In genomic region chr5:35811108-35811741, GRCh38 we compare ENCODE assay signal across 15 cellular contexts. TPM values are rescaled to one million over a fixed set of nuclear protein-coding genes. Genes with fewer than 3 reads are reported as not detected.
DNase-seq lines count a peak whose midpoint lies in the region; ATAC-seq and TF ChIP-seq lines count a peak whose summit lies in the region.
"Had no signal": no experiment of that assay in that cellular context is flagged by ENCODE, and none has a peak within 500 bp of the region (broad histone marks: within the 10 kb centered on the region; RNA-seq: fewer than 3 reads in every experiment).

No MANE protein-coding gene starts in this region.

- H3K4me3 ChIP-seq in Jurkat, Clone E6-1 (ENCODE audit: low read length), result no peak overlapping the region
- H3K4me3 ChIP-seq: cardiac muscle cell, SK-N-MC had no signal

- ATAC-seq in activated T-helper 17 cell treated with anti-CD3 and anti-CD28 coated beads, Interleukin-2, amount 50 U/mL, for 72 hours (replicated peaks), result peak; percentile 61
- ATAC-seq in natural killer cell treated with Interleukin-12 subunit alpha and Interleukin-12 subunit beta and Interleukin-15 and Interleukin-18, amount 100 ng/mL, for 72 hours, result peak; percentile 56 to 82
- no peak for ATAC-seq in HG03045 (IDR thresholded peaks at IDR 0.05; ENCODE audit: unreplicated experiment)

- CTCF ChIA-PET in GM10248 (lab: Yijun Ruan, JAX), result interaction anchor here (0.9 to 1.2 kb wide), 2 partner anchors 12 to 40 kb away, joined by 3 read pairs; no protein-coding TSS in a partner anchor

- H3K27ac Mint-ChIP-seq in activated T-helper 17 cell treated with anti-CD3 and anti-CD28 coated beads, Interleukin-2, amount 50 U/mL, for 72 hours, result peak overlapping the region; percentile 96
- peak overlapping the region; percentile 72 to 77 for H3K27ac Mint-ChIP-seq in natural killer cell treated with Interleukin-12 subunit alpha and Interleukin-12 subunit beta and Interleukin-15 and Interleukin-18, amount 100 ng/mL, for 72 hours
- H3K27ac Mint-ChIP-seq: H9, memory B cell, progenitor cell of endocrine pancreas had no signal

- H3K4me3 Mint-ChIP-seq in activated T-helper 17 cell treated with anti-CD3 and anti-CD28 coated beads, Interleukin-2, amount 50 U/mL, for 72 hours, result peak overlapping the region; percentile 73
- H3K4me3 Mint-ChIP-seq in natural killer cell treated with Interleukin-12 subunit alpha and Interleukin-12 subunit beta and Interleukin-15 and Interleukin-18, amount 100 ng/mL, for 72 hours, result peak overlapping the region; percentile 28
- H3K4me3 Mint-ChIP-seq: H9, memory B cell had no signal

- H3K36me3 Mint-ChIP-seq in activated T-helper 17 cell treated with anti-CD3 and anti-CD28 coated beads, Interleukin-2, amount 50 U/mL, for 72 hours (ENCODE audit: low read depth), result peaks cover 5% of the 10 kb centered on the region
- H3K36me3 Mint-ChIP-seq in natural killer cell treated with Interleukin-12 subunit alpha and Interleukin-12 subunit beta and Interleukin-15 and Interleukin-18, amount 100 ng/mL, for 72 hours, result no peaks in the 10 kb centered on the region
- H3K36me3 Mint-ChIP-seq: memory B cell had no signal

- no peaks in the 10 kb centered on the region for H3K27me3 Mint-ChIP-seq in activated T-helper 17 cell treated with anti-CD3 and anti-CD28 coated beads, Interleukin-2, amount 50 U/mL, for 72 hours
- H3K27me3 Mint-ChIP-seq in natural killer cell treated with Interleukin-12 subunit alpha and Interleukin-12 subunit beta and Interleukin-15 and Interleukin-18, amount 100 ng/mL, for 72 hours, result no peaks in the 10 kb centered on the region
- H3K27me3 Mint-ChIP-seq: memory B cell had no signal

- H3K9me3 Mint-ChIP-seq in activated T-helper 17 cell treated with anti-CD3 and anti-CD28 coated beads, Interleukin-2, amount 50 U/mL, for 72 hours, result no peaks in the 10 kb centered on the region
- no peaks in the 10 kb centered on the region for H3K9me3 Mint-ChIP-seq in natural killer cell treated with Interleukin-12 subunit alpha and Interleukin-12 subunit beta and Interleukin-15 and Interleukin-18, amount 100 ng/mL, for 72 hours
- H3K9me3 Mint-ChIP-seq: H9 had no signal

- TF ChIP-seq CTCF in GM10248 (IDR thresholded peaks at IDR 0.05; ENCODE audit: control extremely low read depth, extremely low read depth, low read depth, missing control alignments), result no peak

- DNase-seq in EH (ENCODE audit: low read depth), result peak; percentile 55
- peak; percentile 64 for DNase-seq in Jurkat, Clone E6-1 (ENCODE audit: low read depth, low spot score)
- DNase-seq in natural killer cell treated with Interleukin-12 subunit alpha and Interleukin-12 subunit beta and Interleukin-15 and Interleukin-18, amount 100 ng/mL, for 72 hours (ENCODE audit: low spot score), result no peak
- no peak for DNase-seq in NCI-H1048 (lab: John Stamatoyannopoulos, UW)
- DNase-seq in GM10248 (ENCODE audit: extremely low spot score), result no peak
- DNase-seq: H9; NCI-H1930; NCI-H774; stimulated activated CD4-positive, alpha-beta T cell treated with anti-CD3 and anti-CD28 coated beads, Interleukin-4, amount 100 ng/mL, for 24 hours had no signal

- peaks cover 24% of the 10 kb centered on the region for H3K4me1 Mint-ChIP-seq in activated T-helper 17 cell treated with anti-CD3 and anti-CD28 coated beads, Interleukin-2, amount 50 U/mL, for 72 hours
- peaks cover 16 to 19% of the 10 kb centered on the region in 2 donors for H3K4me1 Mint-ChIP-seq in natural killer cell treated with Interleukin-12 subunit alpha and Interleukin-12 subunit beta and Interleukin-15 and Interleukin-18, amount 100 ng/mL, for 72 hours (ENCODE audit: low read depth in 2 of 2)
- H3K4me1 Mint-ChIP-seq: H9, memory B cell had no signal

- POLR2A ChIA-PET in GM10248 (lab: Yijun Ruan, JAX), result no interaction called here

RNA-seq across cellular contexts. Expression of gene IL7R, which starts 45.5 kb away (rescaled TPM):
- polyA plus RNA-seq in Jurkat, Clone E6-1 (2012; ENCODE audit: insufficient read depth, insufficient read length), result 0.65 TPM
- total RNA-seq in activated T-helper 17 cell treated with anti-CD3 and anti-CD28 coated beads, Interleukin-2, amount 50 U/mL, for 72 hours, result 100 to 1,000 TPM; 162 to 203 TPM
- total RNA-seq in natural killer cell treated with Interleukin-12 subunit alpha and Interleukin-12 subunit beta and Interleukin-15 and Interleukin-18, amount 100 ng/mL, for 72 hours, result 10 to 100 TPM in 1 of 2 donors, 1 to 10 TPM in 1; 2.3 to 21.6 TPM
- total RNA-seq: cardiac muscle cell, H9, progenitor cell of endocrine pancreas had no signal
- polyA plus RNA-seq: cardiac muscle cell had no signal

Comparison
In these comparisons a context has a peak if more than half of its experiments do, and no peak if none do; other contexts are left out.
1. DNase-seq: peak in EH (single experiment) and Jurkat, Clone E6-1 (single experiment); none in natural killer cell treated with Interleukin-12 subunit alpha and Interleukin-12 subunit beta and Interleukin-15 and Interleukin-18, amount 100 ng/mL, for 72 hours (single experiment), NCI-H1048 (single experiment) and GM10248 (single experiment).
2. RNA of gene IL7R, which starts 45.5 kb away (total RNA-seq): 162 to 203 TPM in activated T-helper 17 cell treated with anti-CD3 and anti-CD28 coated beads, Interleukin-2, amount 50 U/mL, for 72 hours; 2.3 to 21.6 TPM in natural killer cell treated with Interleukin-12 subunit alpha and Interleukin-12 subunit beta and Interleukin-15 and Interleukin-18, amount 100 ng/mL, for 72 hours; every median in the first group is over 4 times any median in the second.